ENCODE assay signal across 27 cellular contexts in the genomic region with DNA sequence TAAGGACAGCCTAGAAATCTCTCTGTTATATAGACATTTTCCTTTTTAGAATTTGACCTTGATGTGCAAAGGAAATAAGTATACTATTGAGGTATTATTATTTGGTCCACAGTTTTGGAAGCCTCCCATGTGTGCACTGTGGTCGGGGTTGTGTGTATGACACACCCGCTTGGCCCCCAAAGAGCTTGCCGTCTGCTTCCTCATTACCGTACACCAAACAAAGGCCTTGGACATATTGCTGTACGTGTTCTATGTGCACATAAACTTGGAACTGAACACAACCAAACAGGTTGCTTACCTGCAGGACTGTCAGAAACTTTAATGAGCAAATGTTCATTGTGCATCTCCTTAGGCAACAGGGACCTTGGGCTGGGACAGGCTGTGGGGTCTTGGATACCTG. TPM values are rescaled to one million over a fixed set of nuclear protein-coding genes. Genes with fewer than 3 reads are reported as not detected.
DNase-seq lines count a peak whose midpoint lies in the region; ATAC-seq and TF ChIP-seq lines count a peak whose summit lies in the region.
"Had no signal": no experiment of that assay in that cellular context is flagged by ENCODE, and none has a peak within 500 bp of the region (broad histone marks: within the 10 kb centered on the region; RNA-seq: fewer than 3 reads in every experiment).

No MANE protein-coding gene starts in this region.

- H3K27me3 Mint-ChIP-seq in endothelial cell (ENCODE audit: unreplicated experiment), result peaks cover 6% of the 10 kb centered on the region

- no peak overlapping the region for H3K27ac Mint-ChIP-seq in endothelial cell (ENCODE audit: unreplicated experiment)
- H3K27ac Mint-ChIP-seq: GM23338, HFFc6 had no signal

- no peak for TF ChIP-seq CTCF in spleen (IDR thresholded peaks at IDR 0.05 in 8 of 11, conservative IDR thresholded peaks at IDR 0.05 in 3 of 11)
- no peak for TF ChIP-seq CTCF in PC-3 (conservative IDR thresholded peaks at IDR 0.05; ENCODE audit: low read depth, low read length)
- TF ChIP-seq CTCF in endothelial cell (IDR thresholded peaks at IDR 0.05; ENCODE audit: unreplicated experiment), result no peak

- no TSS peak for BruUV-seq in PC-3 (replicated peaks; lab: Mats Ljungman, UMichigan)

- H3K4me3 ChIP-seq in BLaER1 treated with 17β-estradiol and CSF1 and Interleukin-3, amounts not matched to agents 10 nM and 100 nM, result no peak overlapping the region
- H3K4me3 ChIP-seq in spleen (no peak overlapping the region), PC-3 (ENCODE audit: low read length) (no peak overlapping the region)
- H3K4me3 ChIP-seq: GM23338, MG63, Peyer's patch, SK-N-MC had no signal

- H3K36me3 ChIP-seq in BLaER1 treated with 17β-estradiol and CSF1 and Interleukin-3, amounts not matched to agents 10 nM and 100 nM, result no peaks in the 10 kb centered on the region
- H3K36me3 ChIP-seq in spleen, result no peaks in the 10 kb centered on the region
- no peaks in the 10 kb centered on the region for H3K36me3 ChIP-seq in PC-3 (ENCODE audit: low read depth, low read length)
- H3K36me3 ChIP-seq: BE2C, MG63, Peyer's patch had no signal

- POLR2A ChIA-PET in PC-3 (lab: Charles Lee; ENCODE audit: unreplicated experiment), result no interaction called here

- no peak overlapping the region for H3K9ac ChIP-seq in BLaER1 treated with 17β-estradiol and CSF1 and Interleukin-3, amounts not matched to agents 10 nM and 100 nM
- H3K9ac ChIP-seq in PC-3 (ENCODE audit: low read length), result no peak overlapping the region

- H3F3A ChIP-seq in PC-3 (ENCODE audit: low read length, unreplicated experiment), result no peaks in the 10 kb centered on the region

- 41 to 54% (median 46%) methylated on average over 5 of the region's 5 CpGs for WGBS in spleen, 5 donors

- no peak for ATAC-seq in PC-3
- ATAC-seq: GM23338, HepG2 had no signal

- H3K4me2 ChIP-seq in BLaER1 treated with 17β-estradiol and CSF1 and Interleukin-3, amounts not matched to agents 10 nM and 100 nM, result peak overlapping the region; percentile 70 to 90 (median 85); a peak in 21 of 22 replicates
- no peak overlapping the region for H3K4me2 ChIP-seq in PC-3 (ENCODE audit: low read length)
- H3K4me2 ChIP-seq: GM23338 had no signal

- TF ChIP-seq POLR2A in spleen (IDR thresholded peaks at IDR 0.05), result no peak

- no peaks in the 10 kb centered on the region for H3K9me3 Mint-ChIP-seq in endothelial cell (ENCODE audit: unreplicated experiment)
- H3K9me3 Mint-ChIP-seq: CD4-positive, CD25-positive, alpha-beta regulatory T cell; HFFc6 had no signal

- H3K9me3 ChIP-seq in BLaER1 treated with 17β-estradiol and CSF1 and Interleukin-3, amounts not matched to agents 10 nM and 100 nM (replicated peaks in 1 of 11), result no peaks in the 10 kb centered on the region
- no peaks in the 10 kb centered on the region for H3K9me3 ChIP-seq in spleen
- H3K9me3 ChIP-seq in PC-3 (ENCODE audit: low read length), result no peaks in the 10 kb centered on the region
- H3K9me3 ChIP-seq: BE2C, MG63, Peyer's patch had no signal

- intact Hi-C loops in spleen (cut with DNase I; ENCODE audit: low total_unique reads), result no loop called here
- intact Hi-C loops in PC-3 (cut with micrococcal nuclease), result no loop called here

- peaks cover 0 to 22% (median 0%) of the 10 kb centered on the region in 11 experiments; a peak in 2 of 22 replicates for H4K20me1 ChIP-seq in BLaER1 treated with 17β-estradiol and CSF1 and Interleukin-3, amounts not matched to agents 10 nM and 100 nM
- H4K20me1 ChIP-seq in PC-3 (ENCODE audit: low read length), result no peaks in the 10 kb centered on the region

- H3K27ac ChIP-seq in BLaER1 treated with 17β-estradiol and CSF1 and Interleukin-3, amounts not matched to agents 10 nM and 100 nM, result no peak overlapping the region
- H3K27ac ChIP-seq in spleen (no peak overlapping the region), PC-3 (ENCODE audit: low read length) (no peak overlapping the region)
- H3K27ac ChIP-seq: Peyer's patch, SK-N-MC had no signal

- H3K4me3 Mint-ChIP-seq in endothelial cell (ENCODE audit: unreplicated experiment), result no peak overlapping the region
- H3K4me3 Mint-ChIP-seq: CD4-positive, CD25-positive, alpha-beta regulatory T cell; GM23338; H9; HFFc6 had no signal

- H3K4me1 ChIP-seq in BLaER1 treated with 17β-estradiol and CSF1 and Interleukin-3, amounts not matched to agents 10 nM and 100 nM, result peaks cover 43 to 62% (median 50%) of the 10 kb centered on the region in 10 experiments
- H3K4me1 ChIP-seq in spleen (peaks cover 7 to 36% (median 19%) of the 10 kb centered on the region in 6 donors), PC-3 (ENCODE audit: insufficient read depth, low read length) (no peaks in the 10 kb centered on the region)
- H3K4me1 ChIP-seq: BE2C had no signal

- H3K4me1 Mint-ChIP-seq in endothelial cell (ENCODE audit: unreplicated experiment), result peaks cover 2% of the 10 kb centered on the region

- H2AFZ ChIP-seq in PC-3 (ENCODE audit: low read length), result no peak overlapping the region
- H2AFZ ChIP-seq: GM23338 had no signal

- CTCF ChIA-PET in PC-3 (lab: Charles Lee), result no interaction called here

- peak; percentile 18 for DNase-seq in KBM-7
- DNase-seq in NOMO-1 treated with dmso at 0.1 percent for 144 hours (lab: John Stamatoyannopoulos, UW; ENCODE audit: unreplicated experiment), result peak; percentile 37
- DNase-seq in spleen, result peak; percentile 30
- DNase-seq in PC-3, result no peak
- DNase-seq in A172 (ENCODE audit: low spot score), result no peak
- no peak for DNase-seq in endothelial cell (ENCODE audit: low spot score)
- DNase-seq: BE2C; CD4-positive, CD25-positive, alpha-beta regulatory T cell; DMS153; DND-41; H9; HFFc6; KG1; MG63; NCI-H1105; NCI-H146; NCI-H1930; NCI-H2107; NCI-H524 treated with DMSO at 0.1 percent for 48 hours; NCI-H774; NK-92 treated with Interleukin-12 subunit alpha and Interleukin-12 subunit beta, amount 100 ng/mL, for 24 hours; SIG-M5 had no signal

- in situ Hi-C loops in KBM-7 (cut with MboI; ENCODE audit: low pct_unique_long_range_greater_than_20kb, low sequenced_read_pairs), result no loop called here

- peaks cover 19 to 65% (median 47%) of the 10 kb centered on the region in 11 experiments for H3K27me3 ChIP-seq in BLaER1 treated with 17β-estradiol and CSF1 and Interleukin-3, amounts not matched to agents 10 nM and 100 nM
- H3K27me3 ChIP-seq in spleen (replicated peaks in 1 of 7), result peaks cover 0 to 64% (median 0%) of the 10 kb centered on the region in 7 donors
- no peaks in the 10 kb centered on the region for H3K27me3 ChIP-seq in PC-3 (ENCODE audit: low read length)
- H3K27me3 ChIP-seq: MG63, Peyer's patch had no signal

- H3K79me2 ChIP-seq in PC-3 (ENCODE audit: low read length), result no peaks in the 10 kb centered on the region

- no peaks in the 10 kb centered on the region for H3K9me2 ChIP-seq in PC-3 (replicated peaks; ENCODE audit: low read length)

- H3K36me3 Mint-ChIP-seq in endothelial cell (ENCODE audit: low read depth, unreplicated experiment), result peaks cover 3% of the 10 kb centered on the region
- H3K36me3 Mint-ChIP-seq: CD4-positive, CD25-positive, alpha-beta regulatory T cell had no signal

RNA-seq across cellular contexts. Expression of gene METRNL, which starts 38.2 kb away (rescaled TPM):
- total RNA-seq in spleen (10 to 100 TPM; 14.7 to 51.2 (median 38.5) TPM), PC-3 (2014; rRNA removed) (30.6 and 38.5 TPM in 2 replicates), endothelial cell (ENCODE audit: unreplicated experiment) (5.3 TPM)
- 10 to 100 TPM; 15.3 to 26.5 (median 21.8) TPM for polyA plus RNA-seq in spleen
- total RNA-seq in A172 (2014; rRNA removed; shearing (Covaris generic)), result 125 and 190 TPM in 2 replicates

Comparison
In these comparisons a context has a peak if more than half of its experiments do, and no peak if none do; other contexts are left out.
1. DNase-seq: peak in KBM-7 (single experiment), NOMO-1 treated with dmso at 0.1 percent for 144 hours (single experiment) and spleen (single experiment); none in PC-3 (single experiment), A172 (single experiment) and endothelial cell (single experiment).